In genomic region chr2:25272705-25273104, GRCh38 we compare ENCODE assay signal across 8 cellular contexts.
DNase-seq lines count a peak whose midpoint lies in the region; ATAC-seq and TF ChIP-seq lines count a peak whose summit lies in the region.
"Not testable (repeated sequence)": the region's sequence is repeated elsewhere in the genome, so short reads cannot be mapped to it uniquely, and the experiment has no call there.

No MANE protein-coding gene starts in this region.

- peak overlapping the region; percentile 78 for H3K9ac ChIP-seq in Loucy (ENCODE audit: low read depth, low read length, poor library complexity, severe bottlenecking)

- peaks cover 53% of the 10 kb centered on the region for H3K4me1 ChIP-seq in CD4-positive, CD25-positive, alpha-beta regulatory T cell (ENCODE audit: control insufficient read depth, insufficient read depth, low read length, poor library complexity, severe bottlenecking)
- peaks cover 29% of the 10 kb centered on the region for H3K4me1 ChIP-seq in Loucy (ENCODE audit: insufficient read depth, low read length, poor library complexity, severe bottlenecking)
- peaks cover 18 to 49% of the 10 kb centered on the region in 2 donors for H3K4me1 ChIP-seq in left lung
- H3K4me1 ChIP-seq in osteoblast (ENCODE audit: insufficient read depth, low read length) = not testable (repeated sequence)
- peaks cover 23 to 45% (median 37%) of the 10 kb centered on the region in 4 donors for H3K4me1 ChIP-seq in stomach

- not testable (repeated sequence) for TF ChIP-seq EP300 in stomach (IDR thresholded peaks at IDR 0.05)

- not testable (repeated sequence) for H3K27me3 Mint-ChIP-seq in CD4-positive, CD25-positive, alpha-beta regulatory T cell; activated CD4-positive, alpha-beta T cell treated with anti-CD3 and anti-CD28 coated beads, Interleukin-2, amount 10 ng/mL, durations not matched to agents 7 days and 5 days; activated T-helper 1 cell treated with anti-CD3 and anti-CD28 coated beads, Interleukin-12 subunit alpha, Interleukin-12 subunit beta, Interleukin-2, Interleukin-4 antibody, amounts not matched to agents 30 ng/mL and 10 ng/mL and 1 ng/mL, durations not matched to agents 14 hours and 24 hours and 36 hours (ENCODE audit: insufficient read depth); dendritic cell treated with granulocyte-macrophage colony-stimulating factor and Interleukin-4, amounts not matched to agents 40 ng/mL and 50 ng/mL, for 4 days

- H3K4me3 Mint-ChIP-seq in CD4-positive, CD25-positive, alpha-beta regulatory T cell = peak overlapping the region in 2 of 4 donors; percentile 86 to 88
- not testable (repeated sequence) for H3K4me3 Mint-ChIP-seq in activated CD4-positive, alpha-beta T cell treated with anti-CD3 and anti-CD28 coated beads, Interleukin-2, amount 10 ng/mL, durations not matched to agents 7 days and 5 days; activated T-helper 1 cell treated with anti-CD3 and anti-CD28 coated beads, Interleukin-12 subunit alpha, Interleukin-12 subunit beta, Interleukin-2, Interleukin-4 antibody, amounts not matched to agents 30 ng/mL and 10 ng/mL and 1 ng/mL, durations not matched to agents 14 hours and 24 hours and 36 hours; dendritic cell treated with granulocyte-macrophage colony-stimulating factor and Interleukin-4, amounts not matched to agents 40 ng/mL and 50 ng/mL, for 4 days

- H3K27me3 ChIP-seq in CD4-positive, CD25-positive, alpha-beta regulatory T cell (ENCODE audit: control insufficient read depth, insufficient read depth, low read length); Loucy (ENCODE audit: insufficient read depth, low read length, poor library complexity, severe bottlenecking); left lung; osteoblast (ENCODE audit: insufficient read depth, low read length); stomach: not testable (repeated sequence)

- not testable (repeated sequence) for DNase-seq in CD4-positive, CD25-positive, alpha-beta regulatory T cell; activated CD4-positive, alpha-beta T cell treated with anti-CD3 and anti-CD28 coated beads, Interleukin-2, amount 10 ng/mL, durations not matched to agents 7 days and 5 days; activated T-helper 1 cell treated with anti-CD3 and anti-CD28 coated beads, Interleukin-12 subunit alpha, Interleukin-12 subunit beta, Interleukin-2, Interleukin-4 antibody, amounts not matched to agents 30 ng/mL and 10 ng/mL and 1 ng/mL, durations not matched to agents 14 hours and 24 hours and 36 hours (ENCODE audit: low spot score); left lung; stomach
- DNase-seq in osteoblast (ENCODE audit: insufficient read length, low spot score, missing footprints) = peak; percentile 80

- not testable (repeated sequence) for H3K79me2 ChIP-seq in Loucy (ENCODE audit: insufficient read depth, low read length); osteoblast (ENCODE audit: insufficient read depth, low read length)

- H3K9me3 ChIP-seq in CD4-positive, CD25-positive, alpha-beta regulatory T cell (ENCODE audit: control insufficient read depth in 2 of 2, low read length in 2 of 2); Loucy (ENCODE audit: insufficient read depth, low read depth, low read length); left lung; osteoblast (ENCODE audit: low read depth, low read length); stomach: not testable (repeated sequence)

- peaks cover 9 to 67% (median 33%) of the 10 kb centered on the region in 4 donors for H3K4me1 Mint-ChIP-seq in CD4-positive, CD25-positive, alpha-beta regulatory T cell
- H3K4me1 Mint-ChIP-seq in activated CD4-positive, alpha-beta T cell treated with anti-CD3 and anti-CD28 coated beads, Interleukin-2, amount 10 ng/mL, durations not matched to agents 7 days and 5 days = peaks cover 52% of the 10 kb centered on the region
- H3K4me1 Mint-ChIP-seq in activated T-helper 1 cell treated with anti-CD3 and anti-CD28 coated beads, Interleukin-12 subunit alpha, Interleukin-12 subunit beta, Interleukin-2, Interleukin-4 antibody, amounts not matched to agents 30 ng/mL and 10 ng/mL and 1 ng/mL, durations not matched to agents 14 hours and 24 hours and 36 hours (ENCODE audit: low read depth) = peaks cover 39% of the 10 kb centered on the region
- H3K4me1 Mint-ChIP-seq in dendritic cell treated with granulocyte-macrophage colony-stimulating factor and Interleukin-4, amounts not matched to agents 40 ng/mL and 50 ng/mL, for 4 days (ENCODE audit: low read depth) = peaks cover 39% of the 10 kb centered on the region

- not testable (repeated sequence) for H3F3A ChIP-seq in Loucy (ENCODE audit: low read depth)

- ATAC-seq in CD4-positive, CD25-positive, alpha-beta regulatory T cell (ENCODE audit: low read depth in 2 of 2); left lung: not testable (repeated sequence)

- not testable (repeated sequence) for H3K4me2 ChIP-seq in Loucy (ENCODE audit: low read depth, low read length, poor library complexity, severe bottlenecking); osteoblast (ENCODE audit: insufficient read depth, low read length)

- CTCF ChIA-PET in activated CD4-positive, alpha-beta T cell treated with anti-CD3 and anti-CD28 coated beads, Interleukin-2, amount 10 ng/mL, durations not matched to agents 7 days and 5 days (lab: Charles Lee) = interaction anchor here (0.6 to 1.8 kb wide), 8 partner anchors 10 to 294 kb away, joined by 3 to 10 read pairs (median 3); no protein-coding TSS in a partner anchor

- peaks cover 20% of the 10 kb centered on the region for H3K36me3 Mint-ChIP-seq in CD4-positive, CD25-positive, alpha-beta regulatory T cell
- H3K36me3 Mint-ChIP-seq in activated CD4-positive, alpha-beta T cell treated with anti-CD3 and anti-CD28 coated beads, Interleukin-2, amount 10 ng/mL, durations not matched to agents 7 days and 5 days (ENCODE audit: low read depth) = peaks cover 51% of the 10 kb centered on the region
- peaks cover 47% of the 10 kb centered on the region for H3K36me3 Mint-ChIP-seq in activated T-helper 1 cell treated with anti-CD3 and anti-CD28 coated beads, Interleukin-12 subunit alpha, Interleukin-12 subunit beta, Interleukin-2, Interleukin-4 antibody, amounts not matched to agents 30 ng/mL and 10 ng/mL and 1 ng/mL, durations not matched to agents 14 hours and 24 hours and 36 hours (ENCODE audit: low read depth)
- H3K36me3 Mint-ChIP-seq in dendritic cell treated with granulocyte-macrophage colony-stimulating factor and Interleukin-4, amounts not matched to agents 40 ng/mL and 50 ng/mL, for 4 days (ENCODE audit: low read depth) = peaks cover 58% of the 10 kb centered on the region

- not testable (repeated sequence) for H3K9me3 Mint-ChIP-seq in CD4-positive, CD25-positive, alpha-beta regulatory T cell; activated CD4-positive, alpha-beta T cell treated with anti-CD3 and anti-CD28 coated beads, Interleukin-2, amount 10 ng/mL, durations not matched to agents 7 days and 5 days; activated T-helper 1 cell treated with anti-CD3 and anti-CD28 coated beads, Interleukin-12 subunit alpha, Interleukin-12 subunit beta, Interleukin-2, Interleukin-4 antibody, amounts not matched to agents 30 ng/mL and 10 ng/mL and 1 ng/mL, durations not matched to agents 14 hours and 24 hours and 36 hours; dendritic cell treated with granulocyte-macrophage colony-stimulating factor and Interleukin-4, amounts not matched to agents 40 ng/mL and 50 ng/mL, for 4 days

- H3K27ac Mint-ChIP-seq in CD4-positive, CD25-positive, alpha-beta regulatory T cell = peak overlapping the region; percentile 99 to 100 (median 100)
- H3K27ac Mint-ChIP-seq in activated CD4-positive, alpha-beta T cell treated with anti-CD3 and anti-CD28 coated beads, Interleukin-2, amount 10 ng/mL, durations not matched to agents 7 days and 5 days = peak overlapping the region; percentile 96
- H3K27ac Mint-ChIP-seq in activated T-helper 1 cell treated with anti-CD3 and anti-CD28 coated beads, Interleukin-12 subunit alpha, Interleukin-12 subunit beta, Interleukin-2, Interleukin-4 antibody, amounts not matched to agents 30 ng/mL and 10 ng/mL and 1 ng/mL, durations not matched to agents 14 hours and 24 hours and 36 hours = peak overlapping the region; percentile 86
- peak overlapping the region; percentile 90 for H3K27ac Mint-ChIP-seq in dendritic cell treated with granulocyte-macrophage colony-stimulating factor and Interleukin-4, amounts not matched to agents 40 ng/mL and 50 ng/mL, for 4 days

- not testable (repeated sequence) for TF ChIP-seq POLR2A in stomach (IDR thresholded peaks at IDR 0.05)

- 80 to 89% (median 88%) methylated on average over 9 of the region's 9 CpGs for WGBS in stomach, 5 donors

- H2AFZ ChIP-seq in Loucy (ENCODE audit: low read length); osteoblast (ENCODE audit: low read length): not testable (repeated sequence)

- peaks cover 21% of the 10 kb centered on the region for H3K36me3 ChIP-seq in CD4-positive, CD25-positive, alpha-beta regulatory T cell (ENCODE audit: control insufficient read depth, insufficient read depth, low read length)
- H3K36me3 ChIP-seq in Loucy (ENCODE audit: insufficient read depth, low read length); osteoblast (ENCODE audit: insufficient read depth, low read length): not testable (repeated sequence)
- H3K36me3 ChIP-seq in left lung (peaks cover 0 to 40% of the 10 kb centered on the region in 2 donors), stomach (peaks cover under 1 to 74% (median 68%) of the 10 kb centered on the region in 4 donors)

- not testable (repeated sequence) for H3K4me3 ChIP-seq in CD4-positive, CD25-positive, alpha-beta regulatory T cell (ENCODE audit: low read depth, low read length); Loucy (ENCODE audit: low read length, poor library complexity, severe bottlenecking); left lung; osteoblast (ENCODE audit: insufficient read depth, low read length); stomach

- H3K27ac ChIP-seq in CD4-positive, CD25-positive, alpha-beta regulatory T cell (ENCODE audit: insufficient read depth, low read length, poor library complexity, severe bottlenecking) = peak overlapping the region; percentile 94
- peak overlapping the region; percentile 77 to 84 for H3K27ac ChIP-seq in left lung
- H3K27ac ChIP-seq in osteoblast (ENCODE audit: low read depth, low read length) = not testable (repeated sequence)
- peak overlapping the region in 3 of 5 donors; percentile 52 to 89 (median 83) for H3K27ac ChIP-seq in stomach

- H3K9me2 ChIP-seq in Loucy (replicated peaks; ENCODE audit: low read depth, low read length) = not testable (repeated sequence)

- POLR2A ChIA-PET in activated CD4-positive, alpha-beta T cell treated with anti-CD3 and anti-CD28 coated beads, Interleukin-2, amount 10 ng/mL, durations not matched to agents 7 days and 5 days (lab: Charles Lee) = not testable (repeated sequence)

- intact Hi-C loops in activated T-helper 1 cell treated with anti-CD3 and anti-CD28 coated beads, Interleukin-12 subunit alpha, Interleukin-12 subunit beta, Interleukin-2, Interleukin-4 antibody, amounts not matched to agents 30 ng/mL and 10 ng/mL and 1 ng/mL, durations not matched to agents 14 hours and 24 hours and 36 hours (cut with micrococcal nuclease) = loop anchor here (1.0 to 10.0 kb wide), 2 partner anchors 42 to 182 kb away; no protein-coding TSS in a partner anchor
- intact Hi-C loops in dendritic cell treated with granulocyte-macrophage colony-stimulating factor and Interleukin-4, amounts not matched to agents 40 ng/mL and 50 ng/mL, for 4 days (cut with micrococcal nuclease) = loop anchor here (10.0 kb wide), 2 partner anchors 72 to 292 kb away; partner anchors contain the start of gene DNMT3A
- intact Hi-C loops in left lung (cut with DNase I); stomach (cut with DNase I; ENCODE audit: low total_unique reads): not testable (repeated sequence)

- TF ChIP-seq CTCF in Loucy (conservative IDR thresholded peaks at IDR 0.05; ENCODE audit: low read length); left lung (IDR thresholded peaks at IDR 0.05); osteoblast (IDR thresholded peaks at IDR 0.05; ENCODE audit: extremely low read depth, low read depth, low read length); stomach (IDR thresholded peaks at IDR 0.05): not testable (repeated sequence)

- H4K20me1 ChIP-seq in Loucy (ENCODE audit: insufficient read depth, low read length, poor library complexity, severe bottlenecking); osteoblast (ENCODE audit: insufficient read depth, low read length): not testable (repeated sequence)
